9 cellular contexts compared by ENCODE assay signal in the genomic region with DNA sequence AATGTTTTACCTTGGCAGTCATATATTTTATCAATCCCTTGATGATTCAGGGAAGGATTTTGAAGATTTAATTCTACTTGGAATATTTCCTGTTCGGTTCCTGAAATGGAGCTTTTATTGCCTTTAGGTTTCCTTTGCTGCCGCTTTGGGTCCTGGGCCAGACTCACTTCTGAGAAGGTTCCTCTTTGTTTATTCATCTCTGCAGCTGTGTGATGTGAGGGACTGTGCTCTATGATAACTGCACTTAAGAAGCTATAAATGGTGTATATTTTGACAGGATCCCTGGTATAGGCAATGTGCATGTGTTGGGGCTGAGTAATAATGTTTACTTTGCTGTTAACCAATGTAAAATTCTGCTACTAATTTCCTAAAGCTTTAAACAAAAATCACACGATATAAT. TPM values are rescaled to one million over a fixed set of nuclear protein-coding genes. Genes with fewer than 3 reads are reported as not detected.
DNase-seq lines count a peak whose midpoint lies in the region; ATAC-seq and TF ChIP-seq lines count a peak whose summit lies in the region.
"Not testable (repeated sequence)": the region's sequence is repeated elsewhere in the genome, so short reads cannot be mapped to it uniquely, and the experiment has no call there.
"Had no signal": no experiment of that assay in that cellular context is flagged by ENCODE, and none has a peak within 500 bp of the region (broad histone marks: within the 10 kb centered on the region; RNA-seq: fewer than 3 reads in every experiment).

A gene (minus strand): TSS at position 221 of the 400 bp plus-strand sequence. CDS start 24 bp downstream, at position 197.

- not testable (repeated sequence) for H3K36me3 Mint-ChIP-seq in Calu3 (ENCODE audit: insufficient read depth, unreplicated experiment); activated naive CD8-positive, alpha-beta T cell treated with anti-CD3 and anti-CD28 coated beads, Interleukin-2, amount 10 ng/mL, durations not matched to agents 7 days and 5 days; stimulated activated effector memory CD8-positive, alpha-beta T cell treated with anti-CD3 and anti-CD28 coated beads, Interleukin-12 subunit alpha, Interleukin-12 subunit beta, amount 100 ng/mL, for 72 hours

- not testable (repeated sequence) for H3K4me1 ChIP-seq in IMR-90 (ENCODE audit: control insufficient read depth, insufficient read depth, low read length); mesenchymal stem cell (ENCODE audit: control insufficient read depth, insufficient read depth, low read depth, low read length)

- not testable (repeated sequence) for H3K4me2 ChIP-seq in IMR-90 (ENCODE audit: low read depth, low read length); mesenchymal stem cell (ENCODE audit: low read length, poor library complexity, severe bottlenecking)

- intact Hi-C loops in Calu3 (cut with micrococcal nuclease; ENCODE audit: unreplicated experiment); IMR-90 (cut with micrococcal nuclease): not testable (repeated sequence)

- POLR2A ChIA-PET in IMR-90 (lab: Charles Lee; ENCODE audit: unreplicated experiment); activated naive CD8-positive, alpha-beta T cell treated with anti-CD3 and anti-CD28 coated beads, Interleukin-2, amount 10 ng/mL, durations not matched to agents 7 days and 5 days (lab: Charles Lee): not testable (repeated sequence)

- H2BK12ac ChIP-seq in mesenchymal stem cell (ENCODE audit: low read length in 2 of 2) = not testable (repeated sequence)

- DNase-seq in Calu3 (peak; percentile 15), NCI-H2029 treated with DMSO at 0.1 percent for 48 hours (lab: John Stamatoyannopoulos, UW) (peak; percentile 51), SHP77 (lab: John Stamatoyannopoulos, UW) (peak; percentile 46 to 52), fibroblast of gingiva (ENCODE audit: low read depth) (peak; percentile 37), mesenchymal stem cell (peak; percentile 31)
- not testable (repeated sequence) for DNase-seq in IMR-90; activated naive CD8-positive, alpha-beta T cell treated with anti-CD3 and anti-CD28 coated beads, Interleukin-2, amount 10 ng/mL, durations not matched to agents 7 days and 5 days; stimulated activated effector memory CD8-positive, alpha-beta T cell treated with anti-CD3 and anti-CD28 coated beads, Interleukin-12 subunit alpha, Interleukin-12 subunit beta, amount 100 ng/mL, for 72 hours (ENCODE audit: low spot score in 2 of 2)

- no CpG with 5 or more reads among the region's 3 CpGs for WGBS in IMR-90 (ENCODE audit: extremely low coverage in 2 of 2, insufficient read length in 1 of 2), 2 experiments
- WGBS in mesenchymal stem cell = 7% methylated on average over 2 of the region's 3 CpGs

- H3K14ac ChIP-seq in IMR-90 (replicated peaks; ENCODE audit: low read depth, low read length); mesenchymal stem cell (ENCODE audit: low read length in 2 of 2): not testable (repeated sequence)

- not testable (repeated sequence) for H3K23ac ChIP-seq in IMR-90 (ENCODE audit: low read depth, low read length); mesenchymal stem cell (ENCODE audit: low read length in 2 of 2)

- H3K36me3 ChIP-seq in IMR-90 (ENCODE audit: control insufficient read depth, insufficient read depth, low read length); mesenchymal stem cell (ENCODE audit: control insufficient read depth in 1 of 2, insufficient read depth in 2 of 2, low read depth in 1 of 2, low read length in 2 of 2): not testable (repeated sequence)

- TF ChIP-seq CTCF in Calu3 (IDR thresholded peaks at IDR 0.05; ENCODE audit: unreplicated experiment); IMR-90 (conservative IDR thresholded peaks at IDR 0.05; ENCODE audit: low read depth, low read length): not testable (repeated sequence)

- dilution Hi-C loops in IMR-90 (cut with HindIII; ENCODE audit: low sequenced_read_pairs, unreplicated experiment) = not testable (repeated sequence)

- H3K56ac ChIP-seq in IMR-90 (ENCODE audit: extremely low read depth, insufficient read depth, low read length) = not testable (repeated sequence)

- H3K4me3 ChIP-seq in IMR-90 (ENCODE audit: insufficient read depth, low read depth, low read length); mesenchymal stem cell (ENCODE audit: insufficient read depth in 1 of 2, low read depth in 1 of 2, low read length in 2 of 2): not testable (repeated sequence)

- ATAC-seq in IMR-90 (ENCODE audit: low read depth) = peak; percentile 53
- peak; percentile 67 for ATAC-seq in activated naive CD8-positive, alpha-beta T cell treated with anti-CD3 and anti-CD28 coated beads, Interleukin-2, amount 10 ng/mL, durations not matched to agents 7 days and 5 days (ENCODE audit: low read depth)
- ATAC-seq in stimulated activated effector memory CD8-positive, alpha-beta T cell treated with anti-CD3 and anti-CD28 coated beads, Interleukin-12 subunit alpha, Interleukin-12 subunit beta, amount 100 ng/mL, for 72 hours = peak; percentile 58

- H4K20me1 ChIP-seq in IMR-90 (ENCODE audit: insufficient read depth, low read length) = not testable (repeated sequence)

- not testable (repeated sequence) for H4K5ac ChIP-seq in IMR-90 (ENCODE audit: low read depth, low read length)

- in situ Hi-C loops in IMR-90 (cut with MboI; ENCODE audit: low sequenced_read_pairs) = not testable (repeated sequence)

- H3K27me3 Mint-ChIP-seq in Calu3 (ENCODE audit: unreplicated experiment); activated naive CD8-positive, alpha-beta T cell treated with anti-CD3 and anti-CD28 coated beads, Interleukin-2, amount 10 ng/mL, durations not matched to agents 7 days and 5 days: not testable (repeated sequence)

- H2AK5ac ChIP-seq in IMR-90 (ENCODE audit: low read depth, low read length); mesenchymal stem cell (ENCODE audit: low read length, severe bottlenecking): not testable (repeated sequence)

- H3K27ac Mint-ChIP-seq in Calu3 (ENCODE audit: unreplicated experiment); activated naive CD8-positive, alpha-beta T cell treated with anti-CD3 and anti-CD28 coated beads, Interleukin-2, amount 10 ng/mL, durations not matched to agents 7 days and 5 days; stimulated activated effector memory CD8-positive, alpha-beta T cell treated with anti-CD3 and anti-CD28 coated beads, Interleukin-12 subunit alpha, Interleukin-12 subunit beta, amount 100 ng/mL, for 72 hours: not testable (repeated sequence)

- not testable (repeated sequence) for H2BK15ac ChIP-seq in IMR-90 (ENCODE audit: low read depth, low read length); mesenchymal stem cell (ENCODE audit: low read depth, poor library complexity, severe bottlenecking)

- not testable (repeated sequence) for H3K79me1 ChIP-seq in IMR-90 (ENCODE audit: low read depth in 1 of 2, low read length in 2 of 2); mesenchymal stem cell (replicated peaks; ENCODE audit: low read length, poor library complexity, severe bottlenecking)

- not testable (repeated sequence) for H3K4me3 Mint-ChIP-seq in Calu3 (ENCODE audit: low read depth, unreplicated experiment); activated naive CD8-positive, alpha-beta T cell treated with anti-CD3 and anti-CD28 coated beads, Interleukin-2, amount 10 ng/mL, durations not matched to agents 7 days and 5 days; stimulated activated effector memory CD8-positive, alpha-beta T cell treated with anti-CD3 and anti-CD28 coated beads, Interleukin-12 subunit alpha, Interleukin-12 subunit beta, amount 100 ng/mL, for 72 hours

- H4K91ac ChIP-seq in IMR-90 (ENCODE audit: insufficient read depth, low read depth, low read length); mesenchymal stem cell (ENCODE audit: low read length): not testable (repeated sequence)

- not testable (repeated sequence) for H2AK9ac ChIP-seq in IMR-90 (replicated peaks; ENCODE audit: low read depth, low read length, poor library complexity)

- not testable (repeated sequence) for H2BK5ac ChIP-seq in IMR-90 (ENCODE audit: low read depth, low read length, poor library complexity, severe bottlenecking); mesenchymal stem cell (ENCODE audit: low read depth, low read length, poor library complexity, severe bottlenecking)

- not testable (repeated sequence) for H2AFZ ChIP-seq in IMR-90 (replicated peaks; ENCODE audit: low read length, poor library complexity); mesenchymal stem cell (ENCODE audit: low read depth, low read length)

- not testable (repeated sequence) for H2BK20ac ChIP-seq in IMR-90 (ENCODE audit: low read depth, low read length)

- H3K9me3 ChIP-seq in IMR-90 (ENCODE audit: control insufficient read depth, insufficient read depth, low read length); mesenchymal stem cell (ENCODE audit: control insufficient read depth, low read length): not testable (repeated sequence)

- TF ChIP-seq POLR2A in IMR-90 (IDR thresholded peaks at IDR 0.05; ENCODE audit: low read depth, low read length) = not testable (repeated sequence)

- H3K18ac ChIP-seq in IMR-90 (ENCODE audit: low read depth, low read length); mesenchymal stem cell (ENCODE audit: low read depth in 1 of 2, low read length in 2 of 2): not testable (repeated sequence)

- H2BK120ac ChIP-seq in IMR-90 (ENCODE audit: low read depth, low read length); mesenchymal stem cell (ENCODE audit: low read depth, low read length): not testable (repeated sequence)

- not testable (repeated sequence) for H3K27ac ChIP-seq in IMR-90 (ENCODE audit: insufficient read depth, low read length); mesenchymal stem cell (ENCODE audit: low read length, poor library complexity, severe bottlenecking)

- not testable (repeated sequence) for H3K9ac ChIP-seq in IMR-90 (ENCODE audit: low read depth, low read length); mesenchymal stem cell (ENCODE audit: low read length)

- H3K4me1 Mint-ChIP-seq in Calu3 (ENCODE audit: low read depth, unreplicated experiment); activated naive CD8-positive, alpha-beta T cell treated with anti-CD3 and anti-CD28 coated beads, Interleukin-2, amount 10 ng/mL, durations not matched to agents 7 days and 5 days; stimulated activated effector memory CD8-positive, alpha-beta T cell treated with anti-CD3 and anti-CD28 coated beads, Interleukin-12 subunit alpha, Interleukin-12 subunit beta, amount 100 ng/mL, for 72 hours: not testable (repeated sequence)

- H3K27me3 ChIP-seq in IMR-90 (ENCODE audit: control insufficient read depth, insufficient read depth, low read length); mesenchymal stem cell (ENCODE audit: control insufficient read depth in 1 of 2, insufficient read depth in 1 of 2, low read length in 2 of 2): not testable (repeated sequence)

- TF ChIP-seq RAD21 in IMR-90 (IDR thresholded peaks at IDR 0.05; ENCODE audit: low read length) = not testable (repeated sequence)

- H3K9me3 Mint-ChIP-seq in Calu3 (ENCODE audit: low read depth, unreplicated experiment); activated naive CD8-positive, alpha-beta T cell treated with anti-CD3 and anti-CD28 coated beads, Interleukin-2, amount 10 ng/mL, durations not matched to agents 7 days and 5 days; stimulated activated effector memory CD8-positive, alpha-beta T cell treated with anti-CD3 and anti-CD28 coated beads, Interleukin-12 subunit alpha, Interleukin-12 subunit beta, amount 100 ng/mL, for 72 hours: not testable (repeated sequence)

- CTCF ChIA-PET in Calu3 (lab: Charles Lee); IMR-90 (lab: Yijun Ruan, JAX): not testable (repeated sequence)

- not testable (repeated sequence) for H3K9me1 ChIP-seq in IMR-90 (ENCODE audit: insufficient read depth, low read length)

- BruUV-seq in Calu3 (replicated peaks; lab: Mats Ljungman, UMichigan); IMR-90 (replicated peaks; lab: Mats Ljungman, UMichigan): not testable (repeated sequence)

- H4K8ac ChIP-seq in IMR-90 (ENCODE audit: low read depth in 2 of 2, low read length in 2 of 2); mesenchymal stem cell (ENCODE audit: low read length): not testable (repeated sequence)

- H3K4ac ChIP-seq in IMR-90 (ENCODE audit: low read depth, low read length); mesenchymal stem cell (ENCODE audit: low read depth in 1 of 2, low read length in 2 of 2): not testable (repeated sequence)

RNA-seq across cellular contexts. Expression of the gene that starts here (rescaled TPM):
- total RNA-seq in Calu3 (2022) (not detected in 2 replicates), IMR-90 (2012; rRNA removed) (not detected in 2 replicates)
- polyA plus RNA-seq in IMR-90 (2012; rRNA removed) = not detected in 2 replicates
- not detected in 2 replicates for polyA plus RNA-seq in IMR-90 (2012; cell fraction: cytosol; rRNA removed)
- not detected in 2 replicates for polyA plus RNA-seq in IMR-90 (2012; cell fraction: nucleus; rRNA removed; ENCODE audit: low replicate concordance)
- total RNA-seq in activated naive CD8-positive, alpha-beta T cell treated with anti-CD3 and anti-CD28 coated beads, Interleukin-2, amount 10 ng/mL, durations not matched to agents 7 days and 5 days = 1 to 10 TPM; 4.4 to 7.9 TPM
- 0.06 TPM for polyA plus RNA-seq in mesenchymal stem cell (2013, experiment 1 of 2)
- polyA plus RNA-seq in mesenchymal stem cell (2013, experiment 2 of 2) = not detected
- total RNA-seq: activated CD4-positive, alpha-beta memory T cell treated with anti-CD3 and anti-CD28 coated beads for 36 hours had no signal

Comparison
In these comparisons a context has a peak if more than half of its experiments do, and no peak if none do; other contexts are left out.
1. Peak in DNase-seq in Calu3; RNA of the gene not detected or under 1 TPM.
2. Peak in ATAC-seq in IMR-90; RNA of the gene not detected or under 1 TPM.